Comparison of ENCODE assay signal across 23 cellular contexts in genomic region chr1:110355321-110355720, GRCh38.
"Had no signal": no experiment of that assay in that cellular context is flagged by ENCODE, and none has a peak within 500 bp of the region (broad histone marks: within the 10 kb centered on the region; RNA-seq: fewer than 3 reads in every experiment).

No MANE protein-coding gene starts in this region.

- H3K4me3 ChIP-seq: body of pancreas, esophagus squamous epithelium, heart right ventricle, left ventricle myocardium inferior, suprapubic skin, transverse colon, uterus had no signal

- H3K9me3 ChIP-seq: body of pancreas, esophagus squamous epithelium, heart right ventricle, left ventricle myocardium inferior, suprapubic skin, transverse colon, uterus had no signal

- H3K27ac ChIP-seq: body of pancreas, esophagus squamous epithelium, heart right ventricle, left ventricle myocardium inferior, suprapubic skin, transverse colon, uterus had no signal

- H3K36me3 ChIP-seq: suprapubic skin, transverse colon, uterus had no signal

- H3K9me3 Mint-ChIP-seq: activated CD4-positive, alpha-beta memory T cell treated with anti-CD3 and anti-CD28 coated beads, Interleukin-2, amount 10 ng/mL, durations not matched to agents 7 days and 5 days; activated naive CD8-positive, alpha-beta T cell treated with anti-CD3 and anti-CD28 coated beads, Interleukin-2, amount 10 ng/mL, durations not matched to agents 7 days and 5 days; activated T-cell treated with anti-CD3 and anti-CD28 coated beads, Interleukin-2, amount 50 U/mL, for 4 hours; nephron progenitor cell; WTC11 had no signal

- ATAC-seq: activated CD4-positive, alpha-beta T cell treated with anti-CD3 and anti-CD28 coated beads for 36 hours; activated T-cell treated with anti-CD3 and anti-CD28 coated beads, Interleukin-2, amount 50 U/mL, for 4 hours; body of pancreas; heart right ventricle; WTC11 had no signal

- DNase-seq: activated CD4-positive, alpha-beta memory T cell treated with anti-CD3 and anti-CD28 coated beads, Interleukin-2, amount 10 ng/mL, durations not matched to agents 7 days and 5 days; activated CD4-positive, alpha-beta T cell treated with anti-CD3 and anti-CD28 coated beads for 36 hours; activated gamma-delta T cell treated with Interleukin-2 at 50 U/mL for 16 hours; activated naive CD8-positive, alpha-beta T cell treated with anti-CD3 and anti-CD28 coated beads, Interleukin-2, amount 10 ng/mL, durations not matched to agents 7 days and 5 days; activated T-cell treated with anti-CD3 and anti-CD28 coated beads, Interleukin-2, amount 50 U/mL, for 4 hours; body of pancreas; dermis blood vessel endothelial cell; effector memory CD4-positive, alpha-beta T cell; esophagus squamous epithelium; heart right ventricle; kidney glomerular epithelial cell; left ventricle myocardium inferior; mammary epithelial cell; nephron progenitor cell; occipital lobe; stimulated activated CD4-positive, alpha-beta T cell treated with anti-CD3 and anti-CD28 coated beads, Interleukin-12 subunit alpha, Interleukin-12 subunit beta, amount 100 ng/mL, for 4 hours; stimulated activated CD4-positive, alpha-beta T cell treated with anti-CD3 and anti-CD28 coated beads, Interleukin-1b, Interleukin-23, amount 100 ng/mL, for 48 hours; stimulated activated CD8-positive, alpha-beta memory T cell treated with anti-CD3 and anti-CD28 coated beads, Interleukin-4, amount 100 ng/mL, for 48 hours; stimulated activated naive CD4-positive, alpha-beta T cell treated with Interleukin-2 at 50 U/mL for 16 hours; transverse colon; uterus had no signal

- H3K4me3 Mint-ChIP-seq: activated CD4-positive, alpha-beta memory T cell treated with anti-CD3 and anti-CD28 coated beads, Interleukin-2, amount 10 ng/mL, durations not matched to agents 7 days and 5 days; activated CD4-positive, alpha-beta T cell treated with anti-CD3 and anti-CD28 coated beads for 36 hours; activated naive CD8-positive, alpha-beta T cell treated with anti-CD3 and anti-CD28 coated beads, Interleukin-2, amount 10 ng/mL, durations not matched to agents 7 days and 5 days; activated T-cell treated with anti-CD3 and anti-CD28 coated beads, Interleukin-2, amount 50 U/mL, for 4 hours; nephron progenitor cell; WTC11 had no signal

- H3K27ac Mint-ChIP-seq: activated CD4-positive, alpha-beta T cell treated with anti-CD3 and anti-CD28 coated beads for 36 hours; activated naive CD8-positive, alpha-beta T cell treated with anti-CD3 and anti-CD28 coated beads, Interleukin-2, amount 10 ng/mL, durations not matched to agents 7 days and 5 days; nephron progenitor cell; WTC11 had no signal

- H3K4me1 Mint-ChIP-seq: WTC11 had no signal
